8 cellular contexts compared by ENCODE assay signal in the genomic region with DNA sequence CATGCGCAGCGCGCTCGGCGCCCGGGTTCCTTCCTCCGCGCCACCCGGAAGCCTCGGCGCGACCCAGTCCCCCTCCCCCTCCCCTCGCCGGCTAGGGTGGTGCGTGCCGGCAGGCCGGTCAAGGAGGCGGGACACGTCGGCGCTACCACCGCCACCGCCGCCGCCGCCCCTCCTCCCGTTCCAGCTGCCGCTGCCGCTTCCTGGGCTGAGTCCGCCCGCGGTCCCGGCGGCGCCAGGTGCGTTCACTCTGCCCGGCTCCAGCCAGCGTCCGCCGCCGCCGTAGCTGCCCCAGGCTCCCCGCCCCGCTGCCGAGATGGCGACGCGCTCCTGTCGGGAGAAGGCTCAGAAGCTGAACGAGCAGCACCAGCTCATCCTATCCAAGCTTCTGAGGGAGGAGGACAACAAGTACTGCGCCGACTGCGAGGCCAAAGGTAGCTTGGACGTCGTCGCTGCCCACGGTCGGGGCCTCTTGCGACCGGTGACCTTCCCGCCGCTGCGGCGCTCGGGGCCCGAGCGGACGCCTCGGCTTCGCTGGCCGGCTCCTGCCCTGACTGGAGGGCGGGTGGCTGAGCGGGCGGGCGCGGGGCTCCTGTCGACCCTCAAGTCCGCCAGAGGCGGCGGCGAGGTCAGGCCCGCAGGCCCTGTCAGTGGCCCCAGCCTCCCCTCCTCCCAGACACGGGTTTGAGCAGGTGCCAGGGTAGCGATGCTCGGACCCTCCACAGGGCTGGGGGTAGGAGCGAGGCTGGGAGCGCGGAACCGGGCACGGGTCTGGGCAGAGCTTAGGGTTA. TPM values are rescaled to one million over a fixed set of nuclear protein-coding genes. Genes with fewer than 3 reads are reported as not detected.
DNase-seq lines count a peak whose midpoint lies in the region; ATAC-seq and TF ChIP-seq lines count a peak whose summit lies in the region.

TSS of gene SMAP1 (plus strand) at position 173 of the 788 bp plus-strand sequence. CDS start at position 314, 141 bp downstream.

- H3K27me3 ChIP-seq in heart right ventricle, result no peaks in the 10 kb centered on the region
- no peaks in the 10 kb centered on the region for H3K27me3 ChIP-seq in upper lobe of right lung

- WGBS in heart right ventricle, 2 donors, result 0 to 1% methylated on average over 61 to 89 of the region's 90 CpGs

- intact Hi-C loops in T-helper 1 cell treated with Interleukin-12 subunit alpha and Interleukin-12 subunit beta and Interleukin-4 antibody, amounts not matched to agents 30 ng/mL and 1 ng/mL, for 36 hours (cut with micrococcal nuclease), result loop anchor here (1.0 to 5.0 kb wide), 8 partner anchors 17 to 871 kb away; partner anchors contain the start of genes FAM135A, LMBRD1, OGFRL1 and SDHAF4
- intact Hi-C loops in heart right ventricle (cut with DNase I), result loop anchor here in 5 of 10 donors (5.0 to 10.0 kb wide), 3 partner anchors 101 to 619 kb away; partner anchors contain the start of genes SDHAF4 (in 5 of the 5) and OGFRL1 (in 1 of the 5)
- intact Hi-C loops in posterior vena cava (cut with DNase I), result loop anchor here in 1 of 2 donors (10.0 kb wide), 1 partner anchor 113 kb away; no protein-coding TSS in a partner anchor
- intact Hi-C loops in upper lobe of right lung (cut with DNase I), result no loop called here

- H3K27ac ChIP-seq in heart right ventricle (peak within 1 kb of the TSS; percentile 85 to 98 (median 96)), upper lobe of right lung (peak within 1 kb of the TSS; percentile 95)

- TF ChIP-seq CTCF in GM13976 (IDR thresholded peaks at IDR 0.05; ENCODE audit: borderline replicate concordance, control extremely low read depth, extremely low read depth, insufficient read depth, missing control alignments), result no peak
- no peak for TF ChIP-seq CTCF in heart right ventricle (IDR thresholded peaks at IDR 0.05)
- no peak for TF ChIP-seq CTCF in upper lobe of right lung (IDR thresholded peaks at IDR 0.05)

- peak; percentile 96 for DNase-seq in GM13976 (ENCODE audit: low spot score)
- peak; percentile 91 for DNase-seq in NCI-H1436 (lab: John Stamatoyannopoulos, UW)
- DNase-seq in amniotic epithelial cell (ENCODE audit: low read depth), result peak; percentile 79
- DNase-seq in heart right ventricle, result peak; percentile 95 to 97
- peak; percentile 98 for DNase-seq in posterior vena cava (ENCODE audit: low spot score)
- DNase-seq in upper lobe of right lung, result peak; percentile 99

- no peaks in the 10 kb centered on the region for H3K9me3 ChIP-seq in heart right ventricle
- no peaks in the 10 kb centered on the region for H3K9me3 ChIP-seq in upper lobe of right lung

- H3K4me1 ChIP-seq in heart right ventricle (peaks cover 0 to 59% (median 41%) of the 10 kb centered on the region in 9 donors), upper lobe of right lung (peaks cover 21% of the 10 kb centered on the region)

- in situ Hi-C loops in GM13976 (cut with MboI; ENCODE audit: low sequenced_read_pairs, unreplicated experiment), result no loop called here

- H3K36me3 ChIP-seq in heart right ventricle (no peaks in the 10 kb centered on the region), upper lobe of right lung (no peaks in the 10 kb centered on the region)

- peak within 1 kb of the TSS; percentile 77 to 96 (median 88) for H3K4me3 ChIP-seq in heart right ventricle
- peak within 1 kb of the TSS; percentile 95 for H3K4me3 ChIP-seq in upper lobe of right lung

- ATAC-seq in HG02840 (IDR thresholded peaks at IDR 0.05; ENCODE audit: low FRiP score, unreplicated experiment), result peak; percentile 94
- peak; percentile 98 to 99 (median 99) for ATAC-seq in heart right ventricle
- ATAC-seq in upper lobe of right lung, result peak; percentile 99

RNA-seq across cellular contexts. Expression of gene SMAP1, which starts in this region (rescaled TPM):
- total RNA-seq in T-helper 1 cell treated with Interleukin-12 subunit alpha and Interleukin-12 subunit beta and Interleukin-4 antibody, amounts not matched to agents 30 ng/mL and 1 ng/mL, for 36 hours, result 42.6 and 43.5 TPM in 2 replicates
- total RNA-seq in heart right ventricle (10 to 100 TPM; 28.7 to 36.3 (median 31.0) TPM), posterior vena cava (10 to 100 TPM; 22.5 to 26.1 TPM), upper lobe of right lung (25.0 TPM)
- 10 to 100 TPM; 12.8 to 22.8 TPM for polyA plus RNA-seq in heart right ventricle

Comparison
In these comparisons a context has a peak if more than half of its experiments do, and no peak if none do; other contexts are left out.
1. Peak in every context shown above with its lines: DNase-seq, ATAC-seq, H3K4me3 ChIP-seq and H3K27ac ChIP-seq.